ENCODE assay signal across 9 cellular contexts in genomic region chr4:184514121-184514988, GRCh38. TPM values are rescaled to one million over a fixed set of nuclear protein-coding genes. Genes with fewer than 3 reads are reported as not detected.
DNase-seq lines count a peak whose midpoint lies in the region; ATAC-seq and TF ChIP-seq lines count a peak whose summit lies in the region.
"Had no signal": no experiment of that assay in that cellular context is flagged by ENCODE, and none has a peak within 500 bp of the region (broad histone marks: within the 10 kb centered on the region; RNA-seq: fewer than 3 reads in every experiment).

No MANE protein-coding gene starts in this region.

- H3K27ac Mint-ChIP-seq in activated CD4-positive, alpha-beta T cell treated with anti-CD3 and anti-CD28 coated beads for 36 hours = peak overlapping the region; percentile 90

- peak overlapping the region; percentile 51 for H3K4me3 Mint-ChIP-seq in activated CD4-positive, alpha-beta T cell treated with anti-CD3 and anti-CD28 coated beads for 36 hours

- H3K27me3 Mint-ChIP-seq in activated CD4-positive, alpha-beta T cell treated with anti-CD3 and anti-CD28 coated beads for 36 hours = peaks cover 1% of the 10 kb centered on the region

- no peaks in the 10 kb centered on the region for H3K36me3 Mint-ChIP-seq in activated CD4-positive, alpha-beta T cell treated with anti-CD3 and anti-CD28 coated beads for 36 hours (ENCODE audit: low read depth)

- POLR2A ChIA-PET in activated CD4-positive, alpha-beta T cell treated with anti-CD3 and anti-CD28 coated beads for 36 hours (lab: Charles Lee) = interaction anchor here (0.5 to 2.4 kb wide), 15 partner anchors 10 to 335 kb away, joined by 3 to 22 read pairs (median 4); partner anchors contain the start of genes CENPU and IRF2

- peaks cover 19% of the 10 kb centered on the region for H3K9me3 Mint-ChIP-seq in activated CD4-positive, alpha-beta T cell treated with anti-CD3 and anti-CD28 coated beads for 36 hours (ENCODE audit: low read depth)

- no peaks in the 10 kb centered on the region for H3K36me3 ChIP-seq in brain microvascular endothelial cell (replicated peaks)

- ATAC-seq in activated CD4-positive, alpha-beta T cell treated with anti-CD3 and anti-CD28 coated beads for 36 hours = peak; percentile 91
- ATAC-seq in HG02885 (IDR thresholded peaks at IDR 0.05; ENCODE audit: poor library complexity, unreplicated experiment) = peak; percentile 94

- peak; percentile 89 for DNase-seq in activated CD4-positive, alpha-beta T cell treated with anti-CD3 and anti-CD28 coated beads for 36 hours
- DNase-seq in activated CD4-positive, alpha-beta T cell treated with anti-CD3 and anti-CD28 coated beads, Interleukin-2, amount 50 U/mL, for 1 hour = no peak
- DNase-seq in RPMI7951 (ENCODE audit: low read depth) = peak; percentile 85
- peak; percentile 87 for DNase-seq in brain microvascular endothelial cell
- peak; percentile 55 to 91 for DNase-seq in lower leg skin (ENCODE audit: low spot score in 2 of 2)
- peak; percentile 18 for DNase-seq in stimulated activated CD8-positive, alpha-beta memory T cell treated with anti-CD3 and anti-CD28 coated beads, Interleukin-15, amount 100 ng/mL, for 24 hours (ENCODE audit: low read depth)
- DNase-seq in OCI-M2 (lab: John Stamatoyannopoulos, UW; ENCODE audit: unreplicated experiment) = no peak

- CTCF ChIA-PET in activated CD4-positive, alpha-beta T cell treated with anti-CD3 and anti-CD28 coated beads for 36 hours (lab: Charles Lee) = interaction anchor here (0.6 to 4.8 kb wide), 17 partner anchors 8 to 345 kb away, joined by 3 to 28 read pairs (median 6); partner anchors contain the start of gene IRF2

- H3K27me3 ChIP-seq in brain microvascular endothelial cell (replicated peaks) = no peaks in the 10 kb centered on the region

- intact Hi-C loops in activated CD4-positive, alpha-beta T cell treated with anti-CD3 and anti-CD28 coated beads for 36 hours (cut with DNase I, micrococcal nuclease) = loop anchor here (1.0 to 10.0 kb wide), 13 partner anchors 8 to 450 kb away; partner anchors contain the start of genes IRF2 (in 2 of the 2), CASP3 (in 1 of the 2) and PRIMPOL (in 1 of the 2)
- intact Hi-C loops in lower leg skin (cut with DNase I; ENCODE audit: low total_unique reads) = no loop called here

- H3K4me3 ChIP-seq in brain microvascular endothelial cell (ENCODE audit: low read depth, low read length) = no peak overlapping the region
- H3K4me3 ChIP-seq in lower leg skin (ENCODE audit: low read depth, poor library complexity, severe bottlenecking) = no peak overlapping the region

- in situ Hi-C loops in brain microvascular endothelial cell (cut with HindIII; ENCODE audit: low pct_ligation_motif_present, low sequenced_read_pairs) = no loop called here

- H3K27ac ChIP-seq in brain microvascular endothelial cell = peak overlapping the region; percentile 72
- H3K27ac ChIP-seq: epithelial cell of prostate had no signal

- no peak for TF ChIP-seq CTCF in brain microvascular endothelial cell (IDR thresholded peaks at IDR 0.05; ENCODE audit: low read depth, low read length, missing control alignments)
- no peak for TF ChIP-seq CTCF in lower leg skin (IDR thresholded peaks at IDR 0.05)

- peaks cover 43% of the 10 kb centered on the region for H3K4me1 Mint-ChIP-seq in activated CD4-positive, alpha-beta T cell treated with anti-CD3 and anti-CD28 coated beads for 36 hours

- 29 to 33% methylated on average over 8 of the region's 8 CpGs for WGBS in lower leg skin, 2 donors

- TF ChIP-seq POLR2A in lower leg skin (IDR thresholded peaks at IDR 0.05) = no peak

RNA-seq across cellular contexts. Expression of gene IRF2, which starts 40.0 kb away (rescaled TPM):
- 10 to 100 TPM; 50.1 to 68.9 TPM for total RNA-seq in activated CD4-positive, alpha-beta T cell treated with anti-CD3 and anti-CD28 coated beads for 36 hours
- total RNA-seq in RPMI7951 (2014; rRNA removed; shearing (Covaris generic)) = 24.9 and 43.3 TPM in 2 replicates
- total RNA-seq in lower leg skin = 10 to 100 TPM; 31.6 to 44.0 (median 38.4) TPM

Comparison
In these comparisons a context has a peak if more than half of its experiments do, and no peak if none do; other contexts are left out.
1. DNase-seq: peak in activated CD4-positive, alpha-beta T cell treated with anti-CD3 and anti-CD28 coated beads for 36 hours (single experiment), RPMI7951 (single experiment), brain microvascular endothelial cell (single experiment), lower leg skin (2 of 2) and stimulated activated CD8-positive, alpha-beta memory T cell treated with anti-CD3 and anti-CD28 coated beads, Interleukin-15, amount 100 ng/mL, for 24 hours (single experiment); none in activated CD4-positive, alpha-beta T cell treated with anti-CD3 and anti-CD28 coated beads, Interleukin-2, amount 50 U/mL, for 1 hour (single experiment) and OCI-M2 (single experiment).